Comparison of ENCODE assay signal across 15 cellular contexts in the genomic region with DNA sequence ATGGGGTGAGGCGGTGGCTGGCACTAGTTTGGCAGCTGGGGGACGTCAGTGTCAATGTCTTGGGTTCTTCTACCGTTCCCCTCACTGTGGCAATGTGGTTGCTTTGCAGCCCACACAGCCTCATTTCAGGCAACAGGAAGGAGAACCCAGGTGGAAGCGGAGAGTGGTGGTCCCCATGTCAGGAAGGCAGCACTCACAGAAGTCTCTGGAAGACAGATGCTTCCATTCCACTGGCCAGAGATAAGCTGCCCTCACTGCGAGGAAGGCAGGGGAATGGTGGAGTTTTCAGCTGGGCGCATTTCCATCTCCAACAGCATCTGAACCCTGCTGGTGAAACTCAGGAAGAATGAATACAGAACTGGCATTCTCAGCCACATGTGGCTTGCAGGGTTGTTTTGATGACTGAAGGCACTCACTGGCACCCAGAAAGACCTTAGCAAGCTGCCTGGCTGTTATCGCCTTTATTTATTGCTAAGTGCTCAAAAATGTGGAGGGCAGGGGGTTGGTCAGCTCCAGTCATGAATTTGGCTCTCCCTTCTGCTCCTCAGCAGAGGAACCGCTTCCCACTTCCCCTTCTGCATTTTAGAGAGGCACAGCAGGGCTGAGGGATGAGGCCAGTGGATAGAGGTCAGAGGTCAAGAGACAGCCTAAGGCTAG. TPM values are rescaled to one million over a fixed set of nuclear protein-coding genes. Genes with fewer than 3 reads are reported as not detected.
DNase-seq lines count a peak whose midpoint lies in the region; FAIRE-seq and TF ChIP-seq lines count a peak whose summit lies in the region.
"Had no signal": no experiment of that assay in that cellular context is flagged by ENCODE, and none has a peak within 500 bp of the region (broad histone marks: within the 10 kb centered on the region; RNA-seq: fewer than 3 reads in every experiment).

No MANE protein-coding gene starts in this region.

- TF ChIP-seq CTCF in fibroblast of the aortic adventitia (IDR thresholded peaks at IDR 0.05; ENCODE audit: insufficient read depth, low read length) (peak; percentile 18), coronary artery (IDR thresholded peaks at IDR 0.05) (no peak)

- no peak overlapping the region for H3K27ac ChIP-seq in coronary artery
- H3K27ac ChIP-seq: body of pancreas, epithelial cell of prostate, testis had no signal

- FAIRE-seq in urothelium cell line (lab: Jason Lieb, UNC): peak; percentile 27

- H3K4me3 ChIP-seq in fibroblast of the aortic adventitia (ENCODE audit: low read depth, low read length): no peak overlapping the region
- H3K4me3 ChIP-seq in coronary artery: no peak overlapping the region
- H3K4me3 ChIP-seq: body of pancreas, testis had no signal

- DNase-seq in NOMO-1 treated with DMSO at 0.1 percent for 48 hours (lab: John Stamatoyannopoulos, UW; ENCODE audit: unreplicated experiment) (peak; percentile 20), NOMO-1 treated with dmso at 0.1 percent for 144 hours (lab: John Stamatoyannopoulos, UW; ENCODE audit: unreplicated experiment) (no peak), SKM-1 (lab: John Stamatoyannopoulos, UW; ENCODE audit: unreplicated experiment) (peak; percentile 9), fibroblast of the aortic adventitia (ENCODE audit: low read depth) (peak; percentile 81), urothelium cell line (ENCODE audit: low spot score) (peak; percentile 59), coronary artery (ENCODE audit: low spot score) (no peak), occipital lobe (lab: John Stamatoyannopoulos, UW) (no peak), NCI-H446 (lab: John Stamatoyannopoulos, UW) (no peak)
- DNase-seq: 8988T; activated CD4-positive, alpha-beta T cell treated with anti-CD3 and anti-CD28 coated beads for 4 hours; body of pancreas; DMS79; testis had no signal

RNA-seq across cellular contexts. Expression of a gene that starts 19.4 kb away (rescaled TPM):
- total RNA-seq in fibroblast of the aortic adventitia (ENCODE audit: low replicate concordance) (0.25 and 2.9 TPM in 2 replicates), occipital lobe (6.9 TPM)
- total RNA-seq: activated T-helper 1 cell treated with anti-CD3 and anti-CD28 coated beads, Interleukin-12 subunit alpha, Interleukin-12 subunit beta, Interleukin-2, Interleukin-4 antibody, amounts not matched to agents 30 ng/mL and 10 ng/mL and 1 ng/mL, durations not matched to agents 14 hours and 24 hours and 36 hours had no signal

RNA-seq across cellular contexts. Expression of a gene that starts 42.3 kb away (rescaled TPM):
- 0.18 and 0.33 TPM in 2 replicates for total RNA-seq in fibroblast of the aortic adventitia (ENCODE audit: low replicate concordance)
- 1.2 TPM for total RNA-seq in occipital lobe

Comparison
In these comparisons a context has a peak if more than half of its experiments do, and no peak if none do; other contexts are left out.
1. DNase-seq: peak in NOMO-1 treated with DMSO at 0.1 percent for 48 hours (single experiment), SKM-1 (single experiment), fibroblast of the aortic adventitia (single experiment) and urothelium cell line (single experiment); none in NOMO-1 treated with dmso at 0.1 percent for 144 hours (single experiment), coronary artery (single experiment), occipital lobe (single experiment) and NCI-H446 (0 of 2).